Comparison of ENCODE assay signal across 17 cellular contexts in genomic region chr4:686371-687040, GRCh38. TPM values are rescaled to one million over a fixed set of nuclear protein-coding genes. Genes with fewer than 3 reads are reported as not detected.
DNase-seq lines count a peak whose midpoint lies in the region; ATAC-seq and TF ChIP-seq lines count a peak whose summit lies in the region.
"Had no signal": no experiment of that assay in that cellular context is flagged by ENCODE, and none has a peak within 500 bp of the region (broad histone marks: within the 10 kb centered on the region; RNA-seq: fewer than 3 reads in every experiment).

No MANE protein-coding gene starts in this region.

- H3K4me1 Mint-ChIP-seq in stimulated activated naive B cell treated with anti-CD40 and anti-IgM and Interleukin-4, amounts not matched to agents 10 μg/mL and 1 μg/mL and 100 μg/mL, for 72 hours, result peaks cover 3 to 24% of the 10 kb centered on the region in 2 donors
- H3K4me1 Mint-ChIP-seq: activated CD4-positive, alpha-beta T cell treated with anti-CD3 and anti-CD28 coated beads for 36 hours had no signal

- H3K27me3 ChIP-seq in adipocyte (replicated peaks; ENCODE audit: control insufficient read depth, insufficient read depth, low read length) (no peaks in the 10 kb centered on the region), liver (ENCODE audit: control insufficient read depth in 4 of 4, insufficient read depth in 4 of 4, low read length in 3 of 4) (no peaks in the 10 kb centered on the region)
- H3K27me3 ChIP-seq: testis had no signal

- no peak overlapping the region for H3K9ac ChIP-seq in adipocyte (ENCODE audit: low read length)
- H3K9ac ChIP-seq in liver (ENCODE audit: low read depth in 1 of 2, low read length in 2 of 2), result no peak overlapping the region

- DNase-seq in GM12864 (ENCODE audit: low read depth) (no peak), adipocyte (ENCODE audit: low read depth) (no peak), NCI-H82 (lab: John Stamatoyannopoulos, UW) (no peak)
- no peak for DNase-seq in stimulated activated naive B cell treated with anti-CD40 and anti-IgM and Interleukin-4, amounts not matched to agents 10 μg/mL and 1 μg/mL and 100 μg/mL, for 72 hours
- DNase-seq: activated T-cell treated with anti-CD3 and anti-CD28 coated beads, Interleukin-2, amount 50 U/mL, for 1 hour; amygdala; NCI-H1930; NCI-H526; SHP77 had no signal

- peaks cover 0 to 2% of the 10 kb centered on the region in 2 donors for H3K36me3 Mint-ChIP-seq in stimulated activated naive B cell treated with anti-CD40 and anti-IgM and Interleukin-4, amounts not matched to agents 10 μg/mL and 1 μg/mL and 100 μg/mL, for 72 hours

- WGBS in liver, result 94% methylated on average over 34 of the region's 34 CpGs

- H3K4me3 Mint-ChIP-seq in stimulated activated naive B cell treated with anti-CD40 and anti-IgM and Interleukin-4, amounts not matched to agents 10 μg/mL and 1 μg/mL and 100 μg/mL, for 72 hours, result no peak overlapping the region
- H3K4me3 Mint-ChIP-seq: activated CD4-positive, alpha-beta T cell treated with anti-CD3 and anti-CD28 coated beads for 36 hours had no signal

- TF ChIP-seq RAD21 in liver (IDR thresholded peaks at IDR 0.05), result no peak

- H3K27me3 Mint-ChIP-seq in stimulated activated naive B cell treated with anti-CD40 and anti-IgM and Interleukin-4, amounts not matched to agents 10 μg/mL and 1 μg/mL and 100 μg/mL, for 72 hours, result peaks cover 20 to 45% of the 10 kb centered on the region in 2 donors

- H3K9me3 ChIP-seq in adipocyte (ENCODE audit: control insufficient read depth, low read length) (no peaks in the 10 kb centered on the region), liver (ENCODE audit: control insufficient read depth in 4 of 4, low read length in 3 of 4) (no peaks in the 10 kb centered on the region)
- H3K9me3 ChIP-seq: BLaER1 treated with 17β-estradiol and CSF1 and Interleukin-3, amounts not matched to agents 10 nM and 100 nM; testis had no signal

- no peak overlapping the region for H3K4me3 ChIP-seq in GM12864 (ENCODE audit: low read depth, low read length)
- peak overlapping the region; percentile 82 for H3K4me3 ChIP-seq in adipocyte (ENCODE audit: low read length)
- no peak overlapping the region for H3K4me3 ChIP-seq in liver (ENCODE audit: low read depth in 1 of 3, low read length in 3 of 3)
- H3K4me3 ChIP-seq in skin epidermis, result no peak overlapping the region
- H3K4me3 ChIP-seq: testis had no signal

- H3K9me3 Mint-ChIP-seq in stimulated activated naive B cell treated with anti-CD40 and anti-IgM and Interleukin-4, amounts not matched to agents 10 μg/mL and 1 μg/mL and 100 μg/mL, for 72 hours, result no peaks in the 10 kb centered on the region

- TF ChIP-seq CTCF in GM12864 (IDR thresholded peaks at IDR 0.05; ENCODE audit: low read depth, low read length, missing control alignments), result peak; percentile 15
- TF ChIP-seq CTCF in liver (IDR thresholded peaks at IDR 0.05; ENCODE audit: low read depth, low read length, missing input control), result no peak

- ATAC-seq in stimulated activated naive B cell treated with anti-CD40 and anti-IgM and Interleukin-4, amounts not matched to agents 10 μg/mL and 1 μg/mL and 100 μg/mL, for 72 hours (replicated peaks), result no peak
- no peak for ATAC-seq in HG02870 (IDR thresholded peaks at IDR 0.05; ENCODE audit: unreplicated experiment)
- ATAC-seq in HG03460 (IDR thresholded peaks at IDR 0.05; ENCODE audit: unreplicated experiment), result no peak
- ATAC-seq: activated CD4-positive, alpha-beta T cell treated with anti-CD3 and anti-CD28 coated beads for 36 hours had no signal

- no peak overlapping the region for H3K27ac Mint-ChIP-seq in stimulated activated naive B cell treated with anti-CD40 and anti-IgM and Interleukin-4, amounts not matched to agents 10 μg/mL and 1 μg/mL and 100 μg/mL, for 72 hours
- H3K27ac Mint-ChIP-seq: activated CD4-positive, alpha-beta T cell treated with anti-CD3 and anti-CD28 coated beads for 36 hours had no signal

- H3K27ac ChIP-seq in liver (ENCODE audit: low read depth in 1 of 2, low read length in 2 of 2), result peak overlapping the region; percentile 60 to 79
- peak overlapping the region in 15 of 21 experiments; percentile 26 to 90 (median 83) for H3K27ac ChIP-seq in skin epidermis

- H3K36me3 ChIP-seq in adipocyte (ENCODE audit: control insufficient read depth, insufficient read depth, low read length, severe bottlenecking), result peaks cover 3% of the 10 kb centered on the region
- H3K36me3 ChIP-seq in liver (ENCODE audit: control insufficient read depth in 4 of 4, insufficient read depth in 3 of 4, low read depth in 1 of 4, low read length in 3 of 4), result no peaks in the 10 kb centered on the region
- H3K36me3 ChIP-seq: BLaER1 treated with 17β-estradiol and CSF1 and Interleukin-3, amounts not matched to agents 10 nM and 100 nM had no signal

- peaks cover 38% of the 10 kb centered on the region for H3K4me1 ChIP-seq in adipocyte (ENCODE audit: control insufficient read depth, insufficient read depth, low read length)
- H3K4me1 ChIP-seq in liver (ENCODE audit: control insufficient read depth in 4 of 4, insufficient read depth in 4 of 4, low read length in 3 of 4), result peaks cover 9 to 32% (median 19%) of the 10 kb centered on the region in 4 donors

TF ChIP-seq in liver, 16 proteins besides CTCF, POLR2A, EP300 and RAD21:
- TF ChIP-seq MAX (IDR thresholded peaks at IDR 0.05), result no peak
- TF ChIP-seq, protein P1, sequence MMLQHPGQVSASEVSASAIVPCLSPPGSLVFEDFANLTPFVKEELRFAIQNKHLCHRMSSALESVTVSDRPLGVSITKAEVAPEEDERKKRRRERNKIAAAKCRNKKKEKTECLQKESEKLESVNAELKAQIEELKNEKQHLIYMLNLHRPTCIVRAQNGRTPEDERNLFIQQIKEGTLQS (IDR thresholded peaks at IDR 0.05), result no peak
- TF ChIP-seq FOXA1 (IDR thresholded peaks at IDR 0.05), result no peak
- no peak for TF ChIP-seq JUND (IDR thresholded peaks at IDR 0.05)
- no peak for TF ChIP-seq REST (IDR thresholded peaks at IDR 0.05)
- no peak for TF ChIP-seq ZBTB33 (IDR thresholded peaks at IDR 0.05)
- TF ChIP-seq NR2F2 (IDR thresholded peaks at IDR 0.05), result no peak

RNA-seq across cellular contexts. Expression of gene SLC49A3, which starts 2.4 kb away (rescaled TPM):
- total RNA-seq in liver, result 1 to 10 TPM; 1.6 to 2.5 TPM
- polyA plus RNA-seq in liver, result 1 to 10 TPM in 1 of 2 donors, under 1 TPM in 1; 0.40 to 3.6 TPM
- total RNA-seq: MCF 10A had no signal

RNA-seq across cellular contexts. Expression of gene MYL5, which starts 12.2 kb away (rescaled TPM):
- total RNA-seq in liver, result 1 to 10 TPM; 2.4 to 4.6 TPM
- polyA plus RNA-seq in liver, result 1 to 10 TPM; 4.8 to 5.0 TPM

RNA-seq across cellular contexts. Expression of gene ATP5ME, which starts 12.4 kb away (rescaled TPM):
- total RNA-seq in liver, result 10 to 100 TPM; 31.4 to 75.9 TPM
- polyA plus RNA-seq in liver, result 100 to 1,000 TPM; 263 to 621 TPM

RNA-seq across cellular contexts. Expression of gene PCGF3, which starts 19.1 kb away (rescaled TPM):
- total RNA-seq in liver, result 10 to 100 TPM; 17.2 to 23.3 TPM
- polyA plus RNA-seq in liver, result 10 to 100 TPM; 11.0 to 11.4 TPM
